8 cellular contexts compared by ENCODE assay signal in genomic region chr11:68271781-68272608, GRCh38. TPM values are rescaled to one million over a fixed set of nuclear protein-coding genes. Genes with fewer than 3 reads are reported as not detected.
A peak's percentile ranks its signal among the peaks of the same experiment; 100 is the strongest.
DNase-seq lines count a peak whose midpoint lies in the region; ATAC-seq and TF ChIP-seq lines count a peak whose summit lies in the region.

Gene C11orf24 (minus strand): TSS chr11:68271973. CDS start chr11:68263767, 8,206 bp downstream.

- H3K27ac ChIP-seq in right cardiac atrium (ENCODE audit: low read length) (peak within 1 kb of the TSS; percentile 98), uterus (peak within 1 kb of the TSS; percentile 94 to 95)

- ATAC-seq in GM18505 (IDR thresholded peaks at IDR 0.05; ENCODE audit: unreplicated experiment) (peak; percentile 77), HG02970 (IDR thresholded peaks at IDR 0.05; ENCODE audit: low FRiP score, unreplicated experiment) (peak; percentile 69), right cardiac atrium (peak; percentile 96 to 97)

- H3K4me3 ChIP-seq in right cardiac atrium (ENCODE audit: low read length) (peak within 1 kb of the TSS; percentile 83), uterus (peak within 1 kb of the TSS; percentile 90 to 98)

- under 1% methylated on average over 71 of the region's 71 CpGs for WGBS in right cardiac atrium

- H3K4me1 ChIP-seq in right cardiac atrium (ENCODE audit: control insufficient read depth, insufficient read depth, low read length): peaks cover 12% of the 10 kb centered on the region
- H3K4me1 ChIP-seq in uterus: peaks cover 9 to 10% of the 10 kb centered on the region in 2 donors

- DNase-seq in NCI-H1930 (lab: John Stamatoyannopoulos, UW) (peak; percentile 81 to 92), anterior cingulate cortex (lab: John Stamatoyannopoulos, UW) (peak; percentile 45 to 96 (median 91)), right cardiac atrium (peak; percentile 96 to 98 (median 98)), putamen (ENCODE audit: low spot score) (peak; percentile 97), uterus (peak; percentile 93 to 95)

- intact Hi-C loops in T-helper 2 cell treated with Interferon-gamma antibody and Interleukin-4, amounts not matched to agents 100 ng/mL and 5 ng/mL, for 36 hours (cut with micrococcal nuclease): loop anchor here (1.0 to 10.0 kb wide), 4 partner anchors 10 to 188 kb away; partner anchors contain the start of genes KMT5B and PPP6R3
- intact Hi-C loops in right cardiac atrium (cut with DNase I) (no loop called here), uterus (cut with DNase I; ENCODE audit: low total_unique reads) (no loop called here)

- no peaks in the 10 kb centered on the region for H3K27me3 ChIP-seq in right cardiac atrium (ENCODE audit: control insufficient read depth, insufficient read depth)
- no peaks in the 10 kb centered on the region for H3K27me3 ChIP-seq in uterus

- no peaks in the 10 kb centered on the region for H3K36me3 ChIP-seq in uterus

- H3K9me3 ChIP-seq in right cardiac atrium (ENCODE audit: control insufficient read depth, low read length): no peaks in the 10 kb centered on the region
- no peaks in the 10 kb centered on the region for H3K9me3 ChIP-seq in uterus

- TF ChIP-seq POLR2A in GM18505 (IDR thresholded peaks at IDR 0.05; ENCODE audit: borderline replicate concordance, extremely low read depth, insufficient read depth, insufficient read length) (peak; percentile 89), uterus (IDR thresholded peaks at IDR 0.05) (peak; percentile 82 to 91)

- TF ChIP-seq CTCF in uterus (IDR thresholded peaks at IDR 0.05): peak in 1 of 4 experiments; percentile 17

RNA-seq across cellular contexts. Expression of gene C11orf24, which starts in this region (rescaled TPM):
- 23.0 and 25.7 TPM in 2 replicates for total RNA-seq in T-helper 2 cell treated with Interferon-gamma antibody and Interleukin-4, amounts not matched to agents 100 ng/mL and 5 ng/mL, for 36 hours
- total RNA-seq in right cardiac atrium (10 to 100 TPM; 18.9 to 40.1 (median 25.3) TPM), uterus (100 to 1,000 TPM in 1 of 4 donors, 10 to 100 TPM in 3; 23.2 to 136 (median 33.4) TPM)
- 28.7 TPM for polyA plus RNA-seq in right cardiac atrium

Comparison
In these comparisons a context has a peak if more than half of its experiments do, and no peak if none do; other contexts are left out.
1. Peak in every context shown above with its lines: DNase-seq, ATAC-seq, H3K4me3 ChIP-seq and H3K27ac ChIP-seq.